In the genomic region with DNA sequence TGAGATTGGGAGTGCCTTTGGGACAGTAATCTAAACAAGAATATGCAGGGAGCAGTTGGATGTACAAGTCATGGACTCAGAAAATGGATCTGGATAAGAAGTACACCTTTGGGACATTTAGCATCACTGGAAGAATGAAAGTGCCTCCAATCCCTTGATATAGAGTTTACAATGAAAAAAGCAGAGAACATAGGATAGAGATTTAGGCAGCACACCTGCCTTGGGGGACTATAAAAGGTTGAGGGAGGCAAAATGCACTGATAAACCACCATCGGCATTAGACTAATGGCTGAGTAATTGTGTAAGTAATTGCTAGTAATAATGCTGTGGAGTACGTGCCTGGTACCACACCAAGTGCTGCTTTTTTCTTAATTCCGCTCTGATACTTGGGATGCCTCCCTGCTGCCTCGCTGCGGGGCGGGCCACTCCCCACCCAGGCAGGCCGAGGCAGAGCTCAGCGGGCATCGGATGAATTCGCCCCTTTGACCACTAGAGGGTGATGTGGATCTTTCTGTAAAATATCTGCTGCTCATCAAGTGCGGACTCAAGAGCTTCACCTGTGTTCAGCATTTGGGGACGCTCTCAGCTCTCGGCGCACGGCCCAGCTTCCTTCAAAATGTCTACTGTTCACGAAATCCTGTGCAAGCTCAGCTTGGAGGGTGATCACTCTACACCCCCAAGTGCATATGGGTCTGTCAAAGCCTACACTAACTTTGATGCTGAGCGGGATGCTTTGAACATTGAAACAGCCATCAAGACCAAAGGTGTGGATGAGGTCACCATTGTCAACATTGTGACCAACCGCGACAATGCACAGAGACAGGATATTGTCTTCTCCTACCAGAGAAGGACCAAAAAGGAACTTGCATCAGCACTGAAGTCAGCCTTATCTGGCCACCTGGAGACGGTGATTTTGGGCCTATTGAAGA, we compare ENCODE assay signal across 8 cellular contexts.
A peak's percentile ranks its signal among the peaks of the same experiment; 100 is the strongest.
DNase-seq lines count a peak whose midpoint lies in the region; ATAC-seq lines count a peak whose summit lies in the region.

No MANE protein-coding gene starts in this region.

- intact Hi-C loops in left cardiac atrium (cut with DNase I): loop anchor here in 1 of 2 donors (1.0 kb wide), 1 partner anchor 98 kb away; no protein-coding TSS in a partner anchor

- ATAC-seq in GM21786 (IDR thresholded peaks at IDR 0.05; ENCODE audit: unreplicated experiment) (peak; percentile 75), left cardiac atrium (peak; percentile 83 to 84), GM21447 (IDR thresholded peaks at IDR 0.05; ENCODE audit: unreplicated experiment) (no peak)

- DNase-seq in D341Med (ENCODE audit: low spot score) (peak; percentile 86), NAMALWA (ENCODE audit: low spot score) (peak; percentile 88), SW 1271 (lab: John Stamatoyannopoulos, UW) (peak; percentile 29 to 39), left cardiac atrium (peak; percentile 53), renal cortical epithelial cell (ENCODE audit: low read depth) (peak; percentile 62)
- peak; percentile 28 for DNase-seq in activated naive CD8-positive, alpha-beta T cell treated with anti-CD3 and anti-CD28 coated beads, Interleukin-2, amount 50 U/mL, for 16 hours (ENCODE audit: low read depth, low spot score)

Comparison
In these comparisons a context has a peak if more than half of its experiments do, and no peak if none do; other contexts are left out.
1. DNase-seq: peak in every context shown above with its lines; median percentile 88 in NAMALWA; 86 in D341Med; 62 in renal cortical epithelial cell; 53 in left cardiac atrium; 34 in SW 1271; 28 in activated naive CD8-positive, alpha-beta T cell treated with anti-CD3 and anti-CD28 coated beads, Interleukin-2, amount 50 U/mL, for 16 hours.